ENCODE assay signal across 8 cellular contexts in the genomic region with DNA sequence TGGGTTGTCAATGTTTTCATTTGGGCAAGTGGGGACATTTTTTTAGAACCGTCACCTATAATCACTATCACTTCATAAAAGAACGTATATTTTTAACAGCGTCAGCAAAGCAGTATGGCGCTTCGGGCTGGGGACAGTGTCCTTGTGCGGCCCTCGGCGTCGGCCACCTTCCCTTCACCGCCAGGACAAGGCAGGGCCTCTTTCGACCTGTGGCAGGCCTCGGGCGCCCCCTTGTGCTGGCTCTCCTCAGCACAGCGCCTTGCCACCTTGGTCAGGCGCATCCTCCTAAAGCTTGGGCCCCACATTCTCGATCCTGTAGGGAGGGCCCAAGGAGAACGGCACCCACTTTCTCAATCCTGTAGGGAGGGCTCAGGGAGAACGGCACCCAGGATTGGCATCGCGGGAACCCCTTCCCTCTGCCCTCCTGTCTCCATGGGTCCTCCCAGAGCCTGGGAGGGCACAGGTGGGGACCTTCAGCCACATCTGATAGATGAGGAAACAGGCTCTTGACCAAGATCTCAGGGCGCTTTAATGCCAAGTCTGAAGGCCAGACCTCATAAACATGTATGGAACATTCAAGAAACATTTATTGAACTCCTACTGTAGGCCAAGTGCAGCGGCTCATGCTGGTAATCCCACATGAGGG. TPM values are rescaled to one million over a fixed set of nuclear protein-coding genes. Genes with fewer than 3 reads are reported as not detected.
DNase-seq lines count a peak whose midpoint lies in the region; ATAC-seq and TF ChIP-seq lines count a peak whose summit lies in the region.

No MANE protein-coding gene starts in this region.

- H3K36me3 ChIP-seq in CD4-positive, CD25-positive, alpha-beta regulatory T cell (ENCODE audit: control insufficient read depth, insufficient read depth, low read length) = no peaks in the 10 kb centered on the region

- CTCF ChIA-PET in HEK293T (lab: Yijun Ruan, JAX) = interaction anchor here (0.6 to 1.2 kb wide), 3 partner anchors 273 to 282 kb away, joined by 3 to 7 read pairs (median 4); no protein-coding TSS in a partner anchor

- ATAC-seq in CD4-positive, CD25-positive, alpha-beta regulatory T cell (ENCODE audit: low read depth in 2 of 2) = peak in 1 of 2 donors; percentile 38
- ATAC-seq in GM19455 (IDR thresholded peaks at IDR 0.05; ENCODE audit: unreplicated experiment) = no peak
- ATAC-seq in GM19467 (IDR thresholded peaks at IDR 0.05; ENCODE audit: unreplicated experiment) = no peak

- DNase-seq in CD4-positive, CD25-positive, alpha-beta regulatory T cell = peak in 2 of 3 donors; percentile 26 to 40
- DNase-seq in HEK293T (ENCODE audit: extremely low spot score) (peak; percentile 81), RPMI8226 (peak; percentile 84), germinal center (ENCODE audit: low spot score) (peak; percentile 36), posterior vena cava (ENCODE audit: low spot score) (peak; percentile 93)
- peak; percentile 21 for DNase-seq in activated effector memory CD4-positive, alpha-beta T cell treated with Interleukin-2 at 50 U/mL for 16 hours

- no peak overlapping the region for H3K27ac ChIP-seq in CD4-positive, CD25-positive, alpha-beta regulatory T cell (ENCODE audit: insufficient read depth, low read length, poor library complexity, severe bottlenecking)

- H3K9me3 ChIP-seq in CD4-positive, CD25-positive, alpha-beta regulatory T cell (ENCODE audit: control insufficient read depth in 2 of 2, low read length in 2 of 2) = no peaks in the 10 kb centered on the region

- no peaks in the 10 kb centered on the region for H3K9me3 Mint-ChIP-seq in CD4-positive, CD25-positive, alpha-beta regulatory T cell

- peaks cover 7% of the 10 kb centered on the region for H3K27me3 ChIP-seq in CD4-positive, CD25-positive, alpha-beta regulatory T cell (ENCODE audit: control insufficient read depth, insufficient read depth, low read length)

- H3K36me3 Mint-ChIP-seq in CD4-positive, CD25-positive, alpha-beta regulatory T cell = no peaks in the 10 kb centered on the region

- H3K4me3 ChIP-seq in CD4-positive, CD25-positive, alpha-beta regulatory T cell (ENCODE audit: low read depth, low read length) = no peak overlapping the region

- no peak overlapping the region for H3K4me3 Mint-ChIP-seq in CD4-positive, CD25-positive, alpha-beta regulatory T cell

- H3K27ac Mint-ChIP-seq in CD4-positive, CD25-positive, alpha-beta regulatory T cell = no peak overlapping the region

- intact Hi-C loops in posterior vena cava (cut with DNase I) = loop anchor here in 1 of 2 donors (2.0 kb wide), 2 partner anchors 281 to 505 kb away; no protein-coding TSS in a partner anchor

- POLR2A ChIA-PET in HEK293T (lab: Yijun Ruan, JAX) = no interaction called here

- H3K4me1 Mint-ChIP-seq in CD4-positive, CD25-positive, alpha-beta regulatory T cell = peaks cover 0 to 5% (median 0%) of the 10 kb centered on the region in 4 donors

- H3K4me1 ChIP-seq in CD4-positive, CD25-positive, alpha-beta regulatory T cell (ENCODE audit: control insufficient read depth, insufficient read depth, low read length, poor library complexity, severe bottlenecking) = peaks cover 4% of the 10 kb centered on the region

- H3K27me3 Mint-ChIP-seq in CD4-positive, CD25-positive, alpha-beta regulatory T cell = no peaks in the 10 kb centered on the region

TF ChIP-seq in HEK293T, 16 proteins besides CTCF, POLR2A, EP300 and RAD21:
- TF ChIP-seq FOXK2 (IDR thresholded peaks at IDR 0.05) (no peak), L3MBTL2 (conservative IDR thresholded peaks at IDR 0.05) (0 out of 2 replicates have a peak, but pooled peaks have one; percentile 20)

RNA-seq across cellular contexts. Expression of a gene that starts 11.5 kb away (rescaled TPM):
- total RNA-seq in CD4-positive, CD25-positive, alpha-beta regulatory T cell = 12.0 TPM
- polyA plus RNA-seq in CD4-positive, CD25-positive, alpha-beta regulatory T cell = 10 to 100 TPM; 14.6 to 33.5 (median 19.7) TPM
- total RNA-seq in posterior vena cava = 10 to 100 TPM; 15.8 to 19.4 TPM

Comparison
In these comparisons a context has a peak if more than half of its experiments do, and no peak if none do; other contexts are left out.
1. DNase-seq: peak in every context shown above with its lines; median percentile 93 in posterior vena cava; 84 in RPMI8226; 81 in HEK293T; 36 in germinal center; 33 in CD4-positive, CD25-positive, alpha-beta regulatory T cell; 21 in activated effector memory CD4-positive, alpha-beta T cell treated with Interleukin-2 at 50 U/mL for 16 hours.